In genomic region chr2:182715896-182716664, GRCh38 we compare ENCODE assay signal across 8 cellular contexts. TPM values are rescaled to one million over a fixed set of nuclear protein-coding genes. Genes with fewer than 3 reads are reported as not detected.
DNase-seq lines count a peak whose midpoint lies in the region; ATAC-seq and TF ChIP-seq lines count a peak whose summit lies in the region.

A gene with protein sequence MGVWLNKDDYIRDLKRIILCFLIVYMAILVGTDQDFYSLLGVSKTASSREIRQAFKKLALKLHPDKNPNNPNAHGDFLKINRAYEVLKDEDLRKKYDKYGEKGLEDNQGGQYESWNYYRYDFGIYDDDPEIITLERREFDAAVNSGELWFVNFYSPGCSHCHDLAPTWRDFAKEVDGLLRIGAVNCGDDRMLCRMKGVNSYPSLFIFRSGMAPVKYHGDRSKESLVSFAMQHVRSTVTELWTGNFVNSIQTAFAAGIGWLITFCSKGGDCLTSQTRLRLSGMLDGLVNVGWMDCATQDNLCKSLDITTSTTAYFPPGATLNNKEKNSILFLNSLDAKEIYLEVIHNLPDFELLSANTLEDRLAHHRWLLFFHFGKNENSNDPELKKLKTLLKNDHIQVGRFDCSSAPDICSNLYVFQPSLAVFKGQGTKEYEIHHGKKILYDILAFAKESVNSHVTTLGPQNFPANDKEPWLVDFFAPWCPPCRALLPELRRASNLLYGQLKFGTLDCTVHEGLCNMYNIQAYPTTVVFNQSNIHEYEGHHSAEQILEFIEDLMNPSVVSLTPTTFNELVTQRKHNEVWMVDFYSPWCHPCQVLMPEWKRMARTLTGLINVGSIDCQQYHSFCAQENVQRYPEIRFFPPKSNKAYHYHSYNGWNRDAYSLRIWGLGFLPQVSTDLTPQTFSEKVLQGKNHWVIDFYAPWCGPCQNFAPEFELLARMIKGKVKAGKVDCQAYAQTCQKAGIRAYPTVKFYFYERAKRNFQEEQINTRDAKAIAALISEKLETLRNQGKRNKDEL (plus strand): TSS chr2:182716257. CDS start chr2:182718087, 1,830 bp downstream.

- intact Hi-C loops in T-helper 1 cell treated with Interleukin-12 subunit alpha and Interleukin-12 subunit beta and Interleukin-4 antibody, amounts not matched to agents 30 ng/mL and 1 ng/mL, for 36 hours (cut with micrococcal nuclease) = loop anchor here (1.0 to 10.0 kb wide), 12 partner anchors 17 to 1735 kb away; partner anchors contain the start of genes DUSP19, NCKAP1, NUP35 and UBE2E3
- intact Hi-C loops in uterus (cut with DNase I; ENCODE audit: low total_unique reads) = no loop called here

- no peak for TF ChIP-seq CTCF in GM13976 (IDR thresholded peaks at IDR 0.05; ENCODE audit: borderline replicate concordance, control extremely low read depth, extremely low read depth, insufficient read depth, missing control alignments)
- TF ChIP-seq CTCF in right atrium auricular region (IDR thresholded peaks at IDR 0.05) = no peak
- peak in 1 of 4 experiments; percentile 8 for TF ChIP-seq CTCF in uterus (IDR thresholded peaks at IDR 0.05)

- H3K9me3 ChIP-seq in right atrium auricular region = no peaks in the 10 kb centered on the region
- H3K9me3 ChIP-seq in uterus = no peaks in the 10 kb centered on the region

- H3K4me1 ChIP-seq in right atrium auricular region (peaks cover 0 to 27% of the 10 kb centered on the region in 2 donors), uterus (peaks cover 0 to 7% of the 10 kb centered on the region in 2 donors)

- peak; percentile 90 for DNase-seq in GM13976 (ENCODE audit: low spot score)
- DNase-seq in NCI-H1417 (lab: John Stamatoyannopoulos, UW) = peak; percentile 83 to 100 (median 99)
- peak; percentile 82 for DNase-seq in right atrium auricular region (ENCODE audit: low spot score)
- DNase-seq in pulmonary artery endothelial cell (ENCODE audit: low read depth, low spot score) = peak; percentile 77
- DNase-seq in uterus = peak; percentile 83 to 87

- ATAC-seq in HG02763 (IDR thresholded peaks at IDR 0.05; ENCODE audit: unreplicated experiment) = peak; percentile 88

- H3K36me3 ChIP-seq in right atrium auricular region (peaks cover 2% of the 10 kb centered on the region), uterus (no peaks in the 10 kb centered on the region)

- peak; percentile 16 to 71 for TF ChIP-seq POLR2A in uterus (IDR thresholded peaks at IDR 0.05)

- H3K4me3 ChIP-seq in right atrium auricular region (peak within 1 kb of the TSS; percentile 77 to 96), uterus (peak within 1 kb of the TSS; percentile 84 to 91)

- H3K27me3 ChIP-seq in right atrium auricular region = no peaks in the 10 kb centered on the region
- H3K27me3 ChIP-seq in uterus = no peaks in the 10 kb centered on the region

- H3K27ac ChIP-seq in angular gyrus (ENCODE audit: low read depth, low read length) (peak within 1 kb of the TSS; percentile 72), right atrium auricular region (peak within 1 kb of the TSS; percentile 83 to 90), uterus (peak within 1 kb of the TSS; percentile 85 to 88)

- in situ Hi-C loops in GM13976 (cut with MboI; ENCODE audit: low sequenced_read_pairs, unreplicated experiment) = no loop called here

RNA-seq across cellular contexts. Expression of the gene that starts here (rescaled TPM):
- 78.2 and 79.1 TPM in 2 replicates for total RNA-seq in T-helper 1 cell treated with Interleukin-12 subunit alpha and Interleukin-12 subunit beta and Interleukin-4 antibody, amounts not matched to agents 30 ng/mL and 1 ng/mL, for 36 hours
- total RNA-seq in right atrium auricular region (10 to 100 TPM; 26.1 to 29.4 TPM), pulmonary artery endothelial cell (165 and 174 TPM in 2 replicates), uterus (100 to 1,000 TPM in 1 of 4 donors, 10 to 100 TPM in 3; 23.1 to 154 (median 70.3) TPM)

Comparison
In these comparisons a context has a peak if more than half of its experiments do, and no peak if none do; other contexts are left out.
1. Peak in every context shown above with its lines: DNase-seq, ATAC-seq, H3K4me3 ChIP-seq and H3K27ac ChIP-seq.